In the genomic region with DNA sequence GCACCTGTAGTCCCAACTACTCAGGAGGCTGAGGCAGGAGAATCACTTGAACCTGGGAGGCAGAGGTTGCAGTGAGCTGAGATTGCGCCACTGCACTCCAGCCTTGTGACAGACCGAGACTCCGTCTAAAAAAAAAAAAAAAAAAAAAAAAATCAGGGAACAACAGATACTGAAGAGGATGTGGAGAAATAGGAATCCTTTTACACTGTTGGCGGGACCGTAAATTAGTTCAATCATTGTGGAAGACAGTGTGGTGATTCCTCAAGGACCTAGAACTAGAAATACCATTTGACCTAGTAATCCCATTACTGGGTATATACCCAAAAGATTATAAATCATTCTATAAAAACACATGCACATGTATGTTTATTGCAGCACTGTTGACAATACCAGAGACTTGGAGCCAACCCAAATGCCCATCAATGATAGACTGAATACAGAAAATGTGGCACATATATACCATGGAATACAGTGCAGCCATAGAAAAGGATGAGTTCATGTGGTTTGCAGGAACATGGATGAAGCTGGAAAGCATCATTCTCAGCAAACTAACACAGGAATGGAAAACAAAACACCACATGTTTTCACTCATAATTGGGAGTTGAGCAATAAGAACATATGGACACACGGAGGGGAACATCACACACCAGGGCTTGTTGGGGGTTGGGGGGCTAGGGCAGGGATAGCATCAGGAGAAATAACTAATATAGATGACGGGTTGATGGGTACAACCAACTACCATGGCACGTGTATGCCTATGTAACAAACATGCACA, we compare ENCODE assay signal across 7 cellular contexts.
A peak's percentile ranks its signal among the peaks of the same experiment; 100 is the strongest.
DNase-seq lines count a peak whose midpoint lies in the region; FAIRE-seq and TF ChIP-seq lines count a peak whose summit lies in the region.
"Not testable (repeated sequence)": the region's sequence is repeated elsewhere in the genome, so short reads cannot be mapped to it uniquely, and the experiment has no call there.

No MANE protein-coding gene starts in this region.

- peak; percentile 64 for DNase-seq in AG10803 (ENCODE audit: low read depth)
- DNase-seq in DMS 273 treated with DMSO at 0.1 percent for 48 hours (lab: John Stamatoyannopoulos, UW), result peak; percentile 12
- peak; percentile 40 for DNase-seq in GM04504 (ENCODE audit: low read depth)
- DNase-seq in NCI-H2171 treated with DMSO at 0.1 percent for 48 hours (lab: John Stamatoyannopoulos, UW), result peak; percentile 32
- peak; percentile 38 for DNase-seq in fibroblast of gingiva (ENCODE audit: low read depth)
- peak; percentile 26 for DNase-seq in fibroblast of the conjunctiva (ENCODE audit: low read depth)

- peak; percentile 68 for FAIRE-seq in endometrium (lab: Jason Lieb, UNC)

- H3K4me3 ChIP-seq in AG10803 (ENCODE audit: low read length), result not testable (repeated sequence)

- not testable (repeated sequence) for TF ChIP-seq CTCF in AG10803 (conservative IDR thresholded peaks at IDR 0.05; ENCODE audit: low read length)

Comparison
In these comparisons a context has a peak if more than half of its experiments do, and no peak if none do; other contexts are left out.
1. DNase-seq: peak in every context shown above with its lines; median percentile 64 in AG10803; 40 in GM04504; 38 in fibroblast of gingiva; 32 in NCI-H2171 treated with DMSO at 0.1 percent for 48 hours; 26 in fibroblast of the conjunctiva; 12 in DMS 273 treated with DMSO at 0.1 percent for 48 hours.